In genomic region chr3:79815478-79815877, GRCh38 we compare ENCODE assay signal across 7 cellular contexts.
"Had no signal": no experiment of that assay in that cellular context is flagged by ENCODE, and none has a peak within 500 bp of the region (broad histone marks: within the 10 kb centered on the region; RNA-seq: fewer than 3 reads in every experiment).

No MANE protein-coding gene starts in this region.

- H3K27ac ChIP-seq: HL-60, KMS-11 had no signal

- ATAC-seq: K562 had no signal

- DNase-seq: IMR-90, KBM-7, KG1 had no signal

- H3K9ac ChIP-seq: KMS-11 had no signal

- H3K4me2 ChIP-seq: KMS-11 had no signal

- H3K4me3 ChIP-seq: K562 had no signal

- FAIRE-seq: HTR-8/SVneo, K562 had no signal
